11 cellular contexts compared by ENCODE assay signal in genomic region chr10:35872666-35873065, GRCh38.
"Had no signal": no experiment of that assay in that cellular context is flagged by ENCODE, and none has a peak within 500 bp of the region (broad histone marks: within the 10 kb centered on the region; RNA-seq: fewer than 3 reads in every experiment).

No MANE protein-coding gene starts in this region.

- H3K4me3 Mint-ChIP-seq: activated naive CD4-positive, alpha-beta T cell treated with anti-CD3 and anti-CD28 coated beads, Interleukin-2, amount 50 U/mL, for 24 hours; naive thymus-derived CD4-positive, alpha-beta T cell; stimulated activated effector memory CD8-positive, alpha-beta T cell treated with anti-CD3 and anti-CD28 coated beads, Interleukin-12 subunit alpha, Interleukin-12 subunit beta, amount 100 ng/mL, for 72 hours had no signal

- H3K36me3 Mint-ChIP-seq: activated naive CD4-positive, alpha-beta T cell treated with anti-CD3 and anti-CD28 coated beads, Interleukin-2, amount 50 U/mL, for 24 hours; naive thymus-derived CD4-positive, alpha-beta T cell; stimulated activated effector memory CD8-positive, alpha-beta T cell treated with anti-CD3 and anti-CD28 coated beads, Interleukin-12 subunit alpha, Interleukin-12 subunit beta, amount 100 ng/mL, for 72 hours had no signal

- H3K27ac Mint-ChIP-seq: activated naive CD4-positive, alpha-beta T cell treated with anti-CD3 and anti-CD28 coated beads, Interleukin-2, amount 50 U/mL, for 24 hours; naive thymus-derived CD4-positive, alpha-beta T cell; stimulated activated effector memory CD8-positive, alpha-beta T cell treated with anti-CD3 and anti-CD28 coated beads, Interleukin-12 subunit alpha, Interleukin-12 subunit beta, amount 100 ng/mL, for 72 hours had no signal

- H3K4me1 Mint-ChIP-seq: activated naive CD4-positive, alpha-beta T cell treated with anti-CD3 and anti-CD28 coated beads, Interleukin-2, amount 50 U/mL, for 24 hours; naive thymus-derived CD4-positive, alpha-beta T cell; stimulated activated effector memory CD8-positive, alpha-beta T cell treated with anti-CD3 and anti-CD28 coated beads, Interleukin-12 subunit alpha, Interleukin-12 subunit beta, amount 100 ng/mL, for 72 hours had no signal

- H3K4me3 ChIP-seq: gastroesophageal sphincter, thyroid gland had no signal

- H3K9me3 Mint-ChIP-seq: activated naive CD4-positive, alpha-beta T cell treated with anti-CD3 and anti-CD28 coated beads, Interleukin-2, amount 50 U/mL, for 24 hours had no signal

- H3K27me3 ChIP-seq: gastroesophageal sphincter, thyroid gland had no signal

- H3K27ac ChIP-seq: gastroesophageal sphincter, thyroid gland had no signal

- H3K36me3 ChIP-seq: gastroesophageal sphincter, thyroid gland had no signal

- DNase-seq: activated effector memory CD4-positive, alpha-beta T cell treated with Interleukin-2 at 50 U/mL for 16 hours; caudate nucleus; cortex of kidney; effector memory CD4-positive, alpha-beta T cell; left ventricle myocardium superior; naive thymus-derived CD4-positive, alpha-beta T cell; right cardiac atrium had no signal

- H3K9me3 ChIP-seq: gastroesophageal sphincter, thyroid gland had no signal

- ATAC-seq: gastroesophageal sphincter; left ventricle myocardium superior; naive thymus-derived CD4-positive, alpha-beta T cell; right cardiac atrium; stimulated activated effector memory CD8-positive, alpha-beta T cell treated with anti-CD3 and anti-CD28 coated beads, Interleukin-12 subunit alpha, Interleukin-12 subunit beta, amount 100 ng/mL, for 72 hours had no signal
